1 cellular context compared by ENCODE assay signal in genomic region chrX:47232197-47232802, GRCh38.
TF ChIP-seq lines count a peak whose summit lies in the region.

No MANE protein-coding gene starts in this region.

TF ChIP-seq in A549, 52 proteins besides CTCF, POLR2A, EP300 and RAD21 (continued from another document):
- TF ChIP-seq BCL3 (IDR thresholded peaks at IDR 0.05) (no peak), GATA3 (IDR thresholded peaks at IDR 0.05; ENCODE audit: borderline replicate concordance) (no peak), BHLHE40 (IDR thresholded peaks at IDR 0.05; ENCODE audit: low read depth, low read length) (no peak), MAX (IDR thresholded peaks at IDR 0.05) (no peak), FOSB (CRISPR knock-in tag; IDR thresholded peaks at IDR 0.05) (no peak), JUN (IDR thresholded peaks at IDR 0.05) (no peak), HOXA7 (CRISPR knock-in tag; IDR thresholded peaks at IDR 0.05) (no peak), ATOH8 (CRISPR knock-in tag; IDR thresholded peaks at IDR 0.05; ENCODE audit: low read depth) (no peak)
TF ChIP-seq in A549: peak in this region for 0.
